Comparison of ENCODE assay signal across 12 cellular contexts in the genomic region with DNA sequence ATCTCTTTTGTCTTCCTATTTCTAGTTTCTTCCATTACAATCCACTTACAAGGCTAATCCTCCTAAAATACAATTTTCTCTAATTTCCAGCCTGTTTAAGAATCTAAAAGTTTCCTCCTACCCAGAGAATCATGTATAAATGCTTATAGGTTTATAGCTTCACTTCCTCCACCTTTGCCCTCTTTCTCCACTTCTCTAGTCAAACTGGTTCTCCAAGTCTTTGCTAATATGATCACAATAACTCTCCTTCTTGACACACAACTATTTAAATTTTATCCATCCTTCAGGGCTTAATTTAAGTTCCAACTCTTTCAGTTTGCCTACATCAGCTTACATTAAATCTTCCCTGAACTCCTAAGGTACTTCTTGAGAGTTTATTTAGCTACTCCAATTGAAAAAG.
DNase-seq lines count a peak whose midpoint lies in the region; ATAC-seq and TF ChIP-seq lines count a peak whose summit lies in the region.
"Had no signal": no experiment of that assay in that cellular context is flagged by ENCODE, and none has a peak within 500 bp of the region (broad histone marks: within the 10 kb centered on the region; RNA-seq: fewer than 3 reads in every experiment).

No MANE protein-coding gene starts in this region.

- H4K20me1 ChIP-seq in GM23338 (replicated peaks; ENCODE audit: insufficient read depth), result no peaks in the 10 kb centered on the region

- H3K4me3 ChIP-seq in GM23338 (no peak overlapping the region), colonic mucosa (no peak overlapping the region), mucosa of rectum (ENCODE audit: low read length in 2 of 2) (no peak overlapping the region)

- DNase-seq in GM23338 (ENCODE audit: low spot score) (peak; percentile 14), colonic mucosa (no peak), activated gamma-delta T cell (lab: John Stamatoyannopoulos, UW) (no peak), NCI-H446 treated with DMSO at 0.1 percent for 48 hours (lab: John Stamatoyannopoulos, UW) (no peak)
- DNase-seq: Karpas-422, NCI-H187 treated with DMSO at 0.1 percent for 48 hours, NCI-H2171 treated with DMSO at 0.1 percent for 48 hours, NCI-H524, SIG-M5 had no signal

- H3K27me3 Mint-ChIP-seq in GM23338 (ENCODE audit: insufficient read depth, low read depth, poor library complexity), result no peaks in the 10 kb centered on the region

- H3K9me2 ChIP-seq in GM23338 (ENCODE audit: insufficient read depth), result no peaks in the 10 kb centered on the region

- TF ChIP-seq CTCF in 22Rv1 (IDR thresholded peaks at IDR 0.05) (no peak), GM23338 (conservative IDR thresholded peaks at IDR 0.05; ENCODE audit: low read depth in 2 of 2) (no peak), colonic mucosa (IDR thresholded peaks at IDR 0.05) (no peak)

- H3K4me3 Mint-ChIP-seq in GM23338, result no peak overlapping the region

- H3K9me3 ChIP-seq in colonic mucosa (no peaks in the 10 kb centered on the region), mucosa of rectum (ENCODE audit: control insufficient read depth in 2 of 2, low read length in 2 of 2) (no peaks in the 10 kb centered on the region)

- intact Hi-C loops in colonic mucosa (cut with DNase I), result no loop called here

- peak overlapping the region; percentile 35; the same call in 1 of the 2 replicates for H3K27ac ChIP-seq in 22Rv1
- H3K27ac ChIP-seq in GM23338 (ENCODE audit: low read depth), result no peak overlapping the region
- peak overlapping the region; percentile 36 for H3K27ac ChIP-seq in colonic mucosa
- peak overlapping the region; percentile 13 to 57 for H3K27ac ChIP-seq in mucosa of rectum (ENCODE audit: low read depth in 2 of 2, low read length in 2 of 2)

- H3F3A ChIP-seq in GM23338 (replicated peaks; ENCODE audit: low read depth), result no peaks in the 10 kb centered on the region

- H3K9me3 Mint-ChIP-seq in GM23338, result no peaks in the 10 kb centered on the region

- H3K27me3 ChIP-seq in GM23338 (ENCODE audit: insufficient read depth), result no peaks in the 10 kb centered on the region
- H3K27me3 ChIP-seq in colonic mucosa, result no peaks in the 10 kb centered on the region
- H3K27me3 ChIP-seq in mucosa of rectum (ENCODE audit: control insufficient read depth in 2 of 2, insufficient read depth in 2 of 2, low read length in 2 of 2), result no peaks in the 10 kb centered on the region

- H3K9ac ChIP-seq in colonic mucosa (ENCODE audit: low read depth in 2 of 2, low read length in 2 of 2), result no peak overlapping the region
- no peak overlapping the region for H3K9ac ChIP-seq in mucosa of rectum (ENCODE audit: low read depth in 1 of 2, low read length in 2 of 2)

- ATAC-seq in GM23338 (no peak), HG03280 (IDR thresholded peaks at IDR 0.05; ENCODE audit: unreplicated experiment) (no peak)

- peaks cover 6% of the 10 kb centered on the region; the same call in 2 of the 3 replicates for H3K4me1 Mint-ChIP-seq in GM23338

- H3K36me3 Mint-ChIP-seq in GM23338 (ENCODE audit: low read depth), result peaks cover 8% of the 10 kb centered on the region

- H3K4me2 ChIP-seq in GM23338, result no peak overlapping the region

- H3K36me3 ChIP-seq in GM23338 (ENCODE audit: insufficient read depth) (no peaks in the 10 kb centered on the region), colonic mucosa (no peaks in the 10 kb centered on the region), mucosa of rectum (ENCODE audit: control insufficient read depth in 2 of 2, insufficient read depth in 2 of 2, low read length in 2 of 2) (no peaks in the 10 kb centered on the region)

- H3K27ac Mint-ChIP-seq in GM23338, result no peak overlapping the region

- no peak overlapping the region for H2AFZ ChIP-seq in GM23338

- H3K4me1 ChIP-seq in GM23338 (ENCODE audit: insufficient read depth) (no peaks in the 10 kb centered on the region), colonic mucosa (no peaks in the 10 kb centered on the region), mucosa of rectum (ENCODE audit: control insufficient read depth in 2 of 2, insufficient read depth in 2 of 2, low read length in 2 of 2) (peaks cover 0 to 8% of the 10 kb centered on the region in 2 donors)

- no peaks in the 10 kb centered on the region for H3K79me2 ChIP-seq in GM23338 (replicated peaks; ENCODE audit: insufficient read depth)

TF ChIP-seq in GM23338, 12 proteins besides CTCF, POLR2A, EP300 and RAD21:
- TF ChIP-seq, protein P1, sequence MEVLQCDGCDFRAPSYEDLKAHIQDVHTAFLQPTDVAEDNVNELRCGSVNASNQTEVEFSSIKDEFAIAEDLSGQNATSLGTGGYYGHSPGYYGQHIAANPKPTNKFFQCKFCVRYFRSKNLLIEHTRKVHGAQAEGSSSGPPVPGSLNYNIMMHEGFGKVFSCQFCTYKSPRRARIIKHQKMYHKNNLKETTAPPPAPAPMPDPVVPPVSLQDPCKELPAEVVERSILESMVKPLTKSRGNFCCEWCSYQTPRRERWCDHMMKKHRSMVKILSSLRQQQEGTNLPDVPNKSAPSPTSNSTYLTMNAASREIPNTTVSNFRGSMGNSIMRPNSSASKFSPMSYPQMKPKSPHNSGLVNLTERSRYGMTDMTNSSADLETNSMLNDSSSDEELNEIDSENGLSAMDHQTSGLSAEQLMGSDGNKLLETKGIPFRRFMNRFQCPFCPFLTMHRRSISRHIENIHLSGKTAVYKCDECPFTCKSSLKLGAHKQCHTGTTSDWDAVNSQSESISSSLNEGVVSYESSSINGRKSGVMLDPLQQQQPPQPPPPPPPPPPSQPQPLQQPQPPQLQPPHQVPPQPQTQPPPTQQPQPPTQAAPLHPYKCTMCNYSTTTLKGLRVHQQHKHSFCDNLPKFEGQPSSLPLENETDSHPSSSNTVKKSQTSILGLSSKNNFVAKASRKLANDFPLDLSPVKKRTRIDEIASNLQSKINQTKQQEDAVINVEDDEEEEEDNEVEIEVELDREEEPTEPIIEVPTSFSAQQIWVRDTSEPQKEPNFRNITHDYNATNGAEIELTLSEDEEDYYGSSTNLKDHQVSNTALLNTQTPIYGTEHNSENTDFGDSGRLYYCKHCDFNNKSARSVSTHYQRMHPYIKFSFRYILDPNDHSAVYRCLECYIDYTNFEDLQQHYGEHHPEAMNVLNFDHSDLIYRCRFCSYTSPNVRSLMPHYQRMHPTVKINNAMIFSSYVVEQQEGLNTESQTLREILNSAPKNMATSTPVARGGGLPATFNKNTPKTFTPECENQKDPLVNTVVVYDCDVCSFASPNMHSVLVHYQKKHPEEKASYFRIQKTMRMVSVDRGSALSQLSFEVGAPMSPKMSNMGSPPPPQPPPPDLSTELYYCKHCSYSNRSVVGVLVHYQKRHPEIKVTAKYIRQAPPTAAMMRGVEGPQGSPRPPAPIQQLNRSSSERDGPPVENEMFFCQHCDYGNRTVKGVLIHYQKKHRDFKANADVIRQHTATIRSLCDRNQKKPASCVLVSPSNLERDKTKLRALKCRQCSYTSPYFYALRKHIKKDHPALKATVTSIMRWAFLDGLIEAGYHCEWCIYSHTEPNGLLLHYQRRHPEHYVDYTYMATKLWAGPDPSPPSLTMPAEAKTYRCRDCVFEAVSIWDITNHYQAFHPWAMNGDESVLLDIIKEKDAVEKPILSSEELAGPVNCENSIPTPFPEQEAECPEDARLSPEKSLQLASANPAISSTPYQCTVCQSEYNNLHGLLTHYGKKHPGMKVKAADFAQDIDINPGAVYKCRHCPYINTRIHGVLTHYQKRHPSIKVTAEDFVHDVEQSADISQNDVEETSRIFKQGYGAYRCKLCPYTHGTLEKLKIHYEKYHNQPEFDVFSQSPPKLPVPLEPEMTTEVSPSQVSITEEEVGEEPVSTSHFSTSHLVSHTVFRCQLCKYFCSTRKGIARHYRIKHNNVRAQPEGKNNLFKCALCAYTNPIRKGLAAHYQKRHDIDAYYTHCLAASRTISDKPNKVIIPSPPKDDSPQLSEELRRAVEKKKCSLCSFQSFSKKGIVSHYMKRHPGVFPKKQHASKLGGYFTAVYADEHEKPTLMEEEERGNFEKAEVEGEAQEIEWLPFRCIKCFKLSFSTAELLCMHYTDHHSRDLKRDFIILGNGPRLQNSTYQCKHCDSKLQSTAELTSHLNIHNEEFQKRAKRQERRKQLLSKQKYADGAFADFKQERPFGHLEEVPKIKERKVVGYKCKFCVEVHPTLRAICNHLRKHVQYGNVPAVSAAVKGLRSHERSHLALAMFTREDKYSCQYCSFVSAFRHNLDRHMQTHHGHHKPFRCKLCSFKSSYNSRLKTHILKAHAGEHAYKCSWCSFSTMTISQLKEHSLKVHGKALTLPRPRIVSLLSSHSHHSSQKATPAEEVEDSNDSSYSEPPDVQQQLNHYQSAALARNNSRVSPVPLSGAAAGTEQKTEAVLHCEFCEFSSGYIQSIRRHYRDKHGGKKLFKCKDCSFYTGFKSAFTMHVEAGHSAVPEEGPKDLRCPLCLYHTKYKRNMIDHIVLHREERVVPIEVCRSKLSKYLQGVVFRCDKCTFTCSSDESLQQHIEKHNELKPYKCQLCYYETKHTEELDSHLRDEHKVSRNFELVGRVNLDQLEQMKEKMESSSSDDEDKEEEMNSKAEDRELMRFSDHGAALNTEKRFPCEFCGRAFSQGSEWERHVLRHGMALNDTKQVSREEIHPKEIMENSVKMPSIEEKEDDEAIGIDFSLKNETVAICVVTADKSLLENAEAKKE (CRISPR knock-in tag; IDR thresholded peaks at IDR 0.05), result no peak
- TF ChIP-seq ZNF331 (CRISPR knock-in tag; IDR thresholded peaks at IDR 0.05; ENCODE audit: low read depth) (no peak), CREB1 (CRISPR knock-in tag; IDR thresholded peaks at IDR 0.05; ENCODE audit: low read depth) (no peak), JUNB (IDR thresholded peaks at IDR 0.05; ENCODE audit: unreplicated experiment) (no peak), EZH2phosphoT487 (IDR thresholded peaks at IDR 0.05; ENCODE audit: unreplicated experiment) (no peak), POLR2AphosphoS5 (IDR thresholded peaks at IDR 0.05; ENCODE audit: low read depth) (no peak)
